Comparison of ENCODE assay signal across 17 cellular contexts in genomic region chr2:200310545-200310971, GRCh38. TPM values are rescaled to one million over a fixed set of nuclear protein-coding genes. Genes with fewer than 3 reads are reported as not detected.
DNase-seq lines count a peak whose midpoint lies in the region; ATAC-seq, FAIRE-seq and TF ChIP-seq lines count a peak whose summit lies in the region.
"Had no signal": no experiment of that assay in that cellular context is flagged by ENCODE, and none has a peak within 500 bp of the region (broad histone marks: within the 10 kb centered on the region; RNA-seq: fewer than 3 reads in every experiment).

No MANE protein-coding gene starts in this region.

- BruUV-seq in Caco-2 (replicated peaks; lab: Mats Ljungman, UMichigan) = no TSS peak
- BruUV-seq in endothelial cell of umbilical vein (replicated peaks; lab: Mats Ljungman, UMichigan) = TSS peak; percentile 0

- TF ChIP-seq CTCF in Caco-2 (IDR thresholded peaks at IDR 0.05; ENCODE audit: insufficient read depth in 1 of 2, low read depth in 1 of 2, low read length in 1 of 2, severe bottlenecking in 1 of 2, unreplicated experiment in 1 of 2) (no peak), endothelial cell of umbilical vein (IDR thresholded peaks at IDR 0.05; ENCODE audit: extremely low read depth in 1 of 2, insufficient read depth in 1 of 2, low read depth in 1 of 2, low read length in 2 of 2) (no peak), pancreas (IDR thresholded peaks at IDR 0.05) (no peak)

- H3K4me1 Mint-ChIP-seq in Caco-2 (ENCODE audit: low read depth, unreplicated experiment) = peaks cover 36% of the 10 kb centered on the region

- H3K79me2 ChIP-seq in endothelial cell of umbilical vein (ENCODE audit: control insufficient read depth, insufficient read depth, low read length) = peaks cover 84% of the 10 kb centered on the region

- H3K4me2 ChIP-seq in endothelial cell of umbilical vein (ENCODE audit: insufficient read depth, low read length) = no peak overlapping the region

- H3K27ac Mint-ChIP-seq in Caco-2 (ENCODE audit: unreplicated experiment) = peak overlapping the region; percentile 21
- H3K27ac Mint-ChIP-seq: stimulated activated memory B cell treated with anti-CD40 and anti-IgM and Interleukin-4, amounts not matched to agents 10 μg/mL and 1 μg/mL and 100 μg/mL, for 72 hours had no signal

- CTCF ChIA-PET in Caco-2 (lab: Charles Lee) = no interaction called here
- CTCF ChIA-PET in endothelial cell of umbilical vein (lab: Charles Lee) = no interaction called here

- no peaks in the 10 kb centered on the region for H3K9me3 Mint-ChIP-seq in Caco-2 (ENCODE audit: unreplicated experiment)
- H3K9me3 Mint-ChIP-seq: stimulated activated memory B cell treated with anti-CD40 and anti-IgM and Interleukin-4, amounts not matched to agents 10 μg/mL and 1 μg/mL and 100 μg/mL, for 72 hours had no signal

- H3K4me1 ChIP-seq in Caco-2 (peaks cover 69% of the 10 kb centered on the region), endothelial cell of umbilical vein (ENCODE audit: control insufficient read depth, extremely low read depth, insufficient read depth, low read length) (peaks cover 8% of the 10 kb centered on the region), pancreas (peaks cover 6 to 19% (median 7%) of the 10 kb centered on the region in 3 donors)

- H3K4me3 Mint-ChIP-seq in Caco-2 (ENCODE audit: unreplicated experiment) = peak overlapping the region; percentile 17
- H3K4me3 Mint-ChIP-seq: stimulated activated memory B cell treated with anti-CD40 and anti-IgM and Interleukin-4, amounts not matched to agents 10 μg/mL and 1 μg/mL and 100 μg/mL, for 72 hours had no signal

- no peak overlapping the region for H3K9ac ChIP-seq in endothelial cell of umbilical vein (replicated peaks; ENCODE audit: extremely low read depth, insufficient read depth, low read length)

- H2AFZ ChIP-seq in endothelial cell of umbilical vein (ENCODE audit: low read depth, low read length) = no peak overlapping the region

- TF ChIP-seq POLR2A in endothelial cell of umbilical vein (IDR thresholded peaks at IDR 0.05; ENCODE audit: low read depth, low read length) = no peak

- peaks cover 31% of the 10 kb centered on the region for H3K36me3 Mint-ChIP-seq in Caco-2 (ENCODE audit: insufficient read depth, unreplicated experiment)
- H3K36me3 Mint-ChIP-seq: stimulated activated memory B cell treated with anti-CD40 and anti-IgM and Interleukin-4, amounts not matched to agents 10 μg/mL and 1 μg/mL and 100 μg/mL, for 72 hours had no signal

- H3K27me3 Mint-ChIP-seq in Caco-2 (ENCODE audit: insufficient read depth, unreplicated experiment) = no peaks in the 10 kb centered on the region

- FAIRE-seq in endothelial cell of umbilical vein (lab: Jason Lieb, UNC) (no peak), pancreas (lab: Jason Lieb, UNC) (no peak)

- H3K36me3 ChIP-seq in Caco-2 (ENCODE audit: control insufficient read depth, insufficient read depth, low read length) = no peaks in the 10 kb centered on the region
- peaks cover 0 to 2% of the 10 kb centered on the region in 2 experiments for H3K36me3 ChIP-seq in endothelial cell of umbilical vein (ENCODE audit: control insufficient read depth in 2 of 2, extremely low read depth in 1 of 2, insufficient read depth in 2 of 2, low read length in 2 of 2)
- no peaks in the 10 kb centered on the region for H3K36me3 ChIP-seq in pancreas
- H3K36me3 ChIP-seq: prostate gland had no signal

- no peaks in the 10 kb centered on the region for H3K9me1 ChIP-seq in endothelial cell of umbilical vein (replicated peaks; ENCODE audit: control insufficient read depth, extremely low read depth, insufficient read depth, low read length)

- H3K27me3 ChIP-seq in Caco-2 (replicated peaks; ENCODE audit: control insufficient read depth, insufficient read depth, low read length) (no peaks in the 10 kb centered on the region), endothelial cell of umbilical vein (ENCODE audit: control insufficient read depth in 2 of 2, insufficient read depth in 2 of 2, low read length in 2 of 2) (no peaks in the 10 kb centered on the region), pancreas (no peaks in the 10 kb centered on the region)

- intact Hi-C loops in Caco-2 (cut with micrococcal nuclease; ENCODE audit: unreplicated experiment) = no loop called here
- intact Hi-C loops in endothelial cell of umbilical vein (cut with micrococcal nuclease) = no loop called here
- intact Hi-C loops in pancreas (cut with DNase I) = no loop called here

- POLR2A ChIA-PET in Caco-2 (lab: Charles Lee) (no interaction called here), endothelial cell of umbilical vein (lab: Charles Lee) (no interaction called here)

- peaks cover 10% of the 10 kb centered on the region for H4K20me1 ChIP-seq in endothelial cell of umbilical vein (replicated peaks; ENCODE audit: control insufficient read depth, extremely low read depth, insufficient read depth, low read length)

- no peak overlapping the region for H3K4me3 ChIP-seq in Caco-2 (ENCODE audit: low read depth, low read length)
- H3K4me3 ChIP-seq in endothelial cell of umbilical vein (replicated peaks in 1 of 3; ENCODE audit: insufficient read depth in 1 of 3, low read depth in 1 of 3, low read length in 3 of 3) = no peak overlapping the region
- H3K4me3 ChIP-seq in pancreas = no peak overlapping the region
- H3K4me3 ChIP-seq: lung, prostate gland had no signal

- dilution Hi-C loops in endothelial cell of umbilical vein (cut with MboI; ENCODE audit: extremely low pct_ligation_motif_present, low sequenced_read_pairs) = no loop called here

- H3K27ac ChIP-seq in endothelial cell of umbilical vein (ENCODE audit: insufficient read depth, low read depth, low read length) = no peak overlapping the region
- H3K27ac ChIP-seq in pancreas = no peak overlapping the region
- H3K27ac ChIP-seq: prostate gland had no signal

- 81 to 90% methylated on average over 2 of the region's 2 CpGs for WGBS in pancreas, 2 donors

- DNase-seq in Caco-2 = no peak
- peak; percentile 85 for DNase-seq in LHCN-M2 (ENCODE audit: low read depth)
- no peak for DNase-seq in endothelial cell of umbilical vein (ENCODE audit: low read depth, low spot score)
- DNase-seq in myocyte (ENCODE audit: low read depth) = peak; percentile 77
- DNase-seq in pancreas = no peak
- DNase-seq in SIG-M5 treated with dmso at 0.1 percent for 504 hours (lab: John Stamatoyannopoulos, UW; ENCODE audit: unreplicated experiment) = no peak
- DNase-seq: activated T-cell treated with anti-CD3 and anti-CD28 coated beads, Interleukin-2, amount 50 U/mL, for 1 hour; AML-193; DMS53; NCI-H2171 treated with DMSO at 0.1 percent for 48 hours; stimulated activated CD4-positive, alpha-beta T cell treated with anti-CD3 and anti-CD28 coated beads, Interleukin-4, amount 100 ng/mL, for 24 hours; SW 1271 had no signal

- H3K9me3 ChIP-seq in Caco-2 (no peaks in the 10 kb centered on the region), endothelial cell of umbilical vein (replicated peaks; ENCODE audit: control insufficient read depth, insufficient read depth, low read length) (no peaks in the 10 kb centered on the region), pancreas (no peaks in the 10 kb centered on the region)
- H3K9me3 ChIP-seq: prostate gland had no signal

- ATAC-seq in pancreas (no peak), GM21723 (IDR thresholded peaks at IDR 0.05; ENCODE audit: unreplicated experiment) (no peak), HG03460 (IDR thresholded peaks at IDR 0.05; ENCODE audit: unreplicated experiment) (no peak)
- ATAC-seq: stimulated activated memory B cell treated with anti-CD40 and anti-IgM and Interleukin-4, amounts not matched to agents 10 μg/mL and 1 μg/mL and 100 μg/mL, for 72 hours had no signal

TF ChIP-seq in endothelial cell of umbilical vein, 7 proteins besides CTCF, POLR2A, EP300 and RAD21:
- TF ChIP-seq MAX (IDR thresholded peaks at IDR 0.05; ENCODE audit: insufficient read depth, insufficient read length) (no peak), JUN (IDR thresholded peaks at IDR 0.05; ENCODE audit: borderline replicate concordance, insufficient read depth, insufficient read length, low read depth) (no peak), POLR2AphosphoS5 (IDR thresholded peaks at IDR 0.05; ENCODE audit: insufficient read depth, low read depth, low read length) (no peak), GATA2 (IDR thresholded peaks at IDR 0.05; ENCODE audit: insufficient read depth, insufficient read length, low read depth, low read length) (no peak), FOS (IDR thresholded peaks at IDR 0.05; ENCODE audit: borderline replicate concordance, insufficient read depth, low read length) (no peak), MYC (IDR thresholded peaks at IDR 0.05; ENCODE audit: low read depth, low read length) (no peak), EZH2 (IDR thresholded peaks at IDR 0.05; ENCODE audit: borderline replicate concordance, low read depth, low read length, severe bottlenecking) (no peak)

RNA-seq across cellular contexts. Expression of gene SPATS2L, which starts 4.1 kb away (rescaled TPM):
- total RNA-seq in Caco-2 (2022) (189 and 196 TPM in 2 replicates), LHCN-M2 (2014; rRNA removed) (236 and 275 TPM in 2 replicates), endothelial cell of umbilical vein (63.8 and 72.9 TPM in 2 replicates), myocyte (491 and 570 TPM in 2 replicates), pancreas (10 to 100 TPM; 28.8 to 87.0 (median 40.8) TPM)
- 163 TPM for polyA plus RNA-seq in LHCN-M2 (2012)
- polyA plus RNA-seq in endothelial cell of umbilical vein (26.8 and 29.1 TPM in 2 replicates), pancreas (10 to 100 TPM; 29.0 to 53.8 TPM)
- polyA plus RNA-seq in endothelial cell of umbilical vein (2011; cell fraction: cytosol; rRNA removed) = 55.0 and 56.2 TPM in 2 replicates
- 42.5 and 49.4 TPM in 2 replicates for polyA plus RNA-seq in endothelial cell of umbilical vein (2011; cell fraction: nucleus; rRNA removed)
- 46.3 and 69.0 TPM in 2 replicates for polyA plus RNA-seq in endothelial cell of umbilical vein (2012)
- polyA minus RNA-seq in endothelial cell of umbilical vein = 35.7 and 38.3 TPM in 2 replicates
- 24.8 TPM for polyA minus RNA-seq in endothelial cell of umbilical vein (2011; cell fraction: cytosol; rRNA and poly(A)+ RNA removed)
- 49.2 and 66.1 TPM in 2 replicates for polyA minus RNA-seq in endothelial cell of umbilical vein (2011; cell fraction: nucleus; rRNA and poly(A)+ RNA removed)
- polyA plus RNA-seq in myocyte (2012) = 166 TPM

Comparison
In these comparisons a context has a peak if more than half of its experiments do, and no peak if none do; other contexts are left out.
1. DNase-seq: peak in LHCN-M2 (single experiment) and myocyte (single experiment); none in Caco-2 (0 of 2), endothelial cell of umbilical vein (single experiment), pancreas (0 of 6) and SIG-M5 treated with dmso at 0.1 percent for 504 hours (single experiment).